ENCODE assay signal across 20 cellular contexts in the genomic region with DNA sequence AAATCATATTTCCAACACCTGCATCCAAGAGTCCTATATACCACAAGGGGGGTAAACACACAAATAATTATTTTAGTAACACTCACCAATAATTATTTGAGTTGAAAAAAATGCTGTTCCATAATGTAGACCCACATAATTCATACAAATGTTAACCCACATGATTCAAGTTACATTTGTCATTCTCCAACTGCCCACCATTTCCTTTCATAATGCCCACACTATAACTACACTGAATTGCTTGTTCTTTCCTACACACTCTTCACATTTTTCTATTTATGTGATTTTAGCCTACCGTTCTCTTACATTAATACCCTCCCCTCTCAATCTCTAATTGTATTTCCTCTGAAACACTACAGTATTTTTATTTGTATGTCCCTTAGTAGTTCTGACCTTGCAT. TPM values are rescaled to one million over a fixed set of nuclear protein-coding genes. Genes with fewer than 3 reads are reported as not detected.
"Had no signal": no experiment of that assay in that cellular context is flagged by ENCODE, and none has a peak within 500 bp of the region (broad histone marks: within the 10 kb centered on the region; RNA-seq: fewer than 3 reads in every experiment).

No MANE protein-coding gene starts in this region.

- ATAC-seq: left lung; sciatic nerve; stimulated activated naive B cell treated with anti-CD40 and anti-IgM and Interleukin-4, amounts not matched to agents 10 μg/mL and 1 μg/mL and 100 μg/mL, for 72 hours had no signal

- H3K27me3 ChIP-seq: cardiac muscle cell, foreskin keratinocyte, left lung, SJCRH30, upper lobe of left lung had no signal

- H3K4me3 ChIP-seq: cardiac muscle cell, left lung, lung, SJCRH30, upper lobe of left lung had no signal

- H3K27ac ChIP-seq: left lung, SJCRH30, upper lobe of left lung had no signal

- H3K4me3 Mint-ChIP-seq: activated CD4-positive, alpha-beta memory T cell treated with anti-CD3 and anti-CD28 coated beads, Interleukin-2, amount 10 ng/mL, durations not matched to agents 7 days and 5 days; naive B cell; stimulated activated naive B cell treated with anti-CD40 and anti-IgM and Interleukin-4, amounts not matched to agents 10 μg/mL and 1 μg/mL and 100 μg/mL, for 72 hours had no signal

- H3K9me3 Mint-ChIP-seq: activated CD4-positive, alpha-beta memory T cell treated with anti-CD3 and anti-CD28 coated beads, Interleukin-2, amount 10 ng/mL, durations not matched to agents 7 days and 5 days; naive B cell; stimulated activated naive B cell treated with anti-CD40 and anti-IgM and Interleukin-4, amounts not matched to agents 10 μg/mL and 1 μg/mL and 100 μg/mL, for 72 hours had no signal

- H3K27ac Mint-ChIP-seq: activated CD4-positive, alpha-beta memory T cell treated with anti-CD3 and anti-CD28 coated beads, Interleukin-2, amount 10 ng/mL, durations not matched to agents 7 days and 5 days; naive B cell had no signal

- DNase-seq: activated CD4-positive, alpha-beta memory T cell treated with anti-CD3 and anti-CD28 coated beads, Interleukin-2, amount 10 ng/mL, durations not matched to agents 7 days and 5 days; activated CD4-positive, alpha-beta T cell treated with anti-CD3 and anti-CD28 coated beads for 4 hours; activated CD8-positive, alpha-beta memory T cell treated with anti-CD3 and anti-CD28 coated beads, Interleukin-2, amount 50 U/mL, for 4 hours; dermis blood vessel endothelial cell; effector CD8-positive, alpha-beta T cell; kidney glomerular epithelial cell; left lung; naive B cell; SJCRH30; small intestine; stimulated activated CD4-positive, alpha-beta T cell treated with anti-CD3 and anti-CD28 coated beads, Interleukin-2, amount 100 ng/mL, for 24 hours; stimulated activated naive B cell treated with anti-CD40 and anti-IgM and Interleukin-4, amounts not matched to agents 10 μg/mL and 1 μg/mL and 100 μg/mL, for 72 hours; T-helper 1 cell; T-helper 9 cell; upper lobe of left lung had no signal

- H3K4me1 ChIP-seq: foreskin keratinocyte, left lung, SJCRH30, upper lobe of left lung had no signal

- H3K9me3 ChIP-seq: left lung, SJCRH30, upper lobe of left lung had no signal

- H3K27me3 Mint-ChIP-seq: activated CD4-positive, alpha-beta memory T cell treated with anti-CD3 and anti-CD28 coated beads, Interleukin-2, amount 10 ng/mL, durations not matched to agents 7 days and 5 days; naive B cell; stimulated activated naive B cell treated with anti-CD40 and anti-IgM and Interleukin-4, amounts not matched to agents 10 μg/mL and 1 μg/mL and 100 μg/mL, for 72 hours had no signal

- H3K36me3 Mint-ChIP-seq: naive B cell had no signal

RNA-seq across cellular contexts. Expression of a gene that starts 35.9 kb away (rescaled TPM):
- total RNA-seq: cardiac muscle cell, dermis blood vessel endothelial cell, foreskin keratinocyte, glomerular endothelial cell, SJCRH30 had no signal
- polyA plus RNA-seq: cardiac muscle cell, foreskin keratinocyte had no signal
